In the genomic region with DNA sequence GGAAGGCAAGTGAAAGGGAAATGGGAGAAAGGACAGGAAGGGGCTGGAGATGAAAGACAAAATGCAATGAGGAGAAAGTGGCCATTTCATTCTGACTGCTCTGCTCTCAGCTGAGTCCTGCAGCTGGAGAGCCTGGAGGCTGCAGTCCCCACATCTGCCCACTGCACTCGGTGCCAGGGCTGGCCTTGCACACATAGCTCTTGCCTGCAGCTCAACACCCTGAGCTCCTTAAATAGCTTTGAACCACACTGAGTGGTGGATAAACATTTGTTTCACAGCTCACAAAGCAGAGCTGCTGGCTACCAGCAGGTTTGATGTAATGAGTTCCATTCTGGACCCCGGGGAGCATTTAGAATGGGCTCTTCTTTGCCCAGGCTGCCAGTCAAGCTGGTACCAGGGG, we compare ENCODE assay signal across 20 cellular contexts.
A peak's percentile ranks its signal among the peaks of the same experiment; 100 is the strongest.
DNase-seq lines count a peak whose midpoint lies in the region; ATAC-seq and TF ChIP-seq lines count a peak whose summit lies in the region.
"Had no signal": no experiment of that assay in that cellular context is flagged by ENCODE, and none has a peak within 500 bp of the region (broad histone marks: within the 10 kb centered on the region; RNA-seq: fewer than 3 reads in every experiment).

No MANE protein-coding gene starts in this region.

- DNase-seq in DMS 273 (lab: John Stamatoyannopoulos, UW; ENCODE audit: unreplicated experiment) (peak; percentile 44), DMS 273 treated with DMSO at 0.1 percent for 48 hours (lab: John Stamatoyannopoulos, UW) (no peak), NCI-H1092 treated with DMSO at 0.1 percent for 48 hours (lab: John Stamatoyannopoulos, UW) (peak; percentile 75), astrocyte of the hippocampus (ENCODE audit: low read depth, low spot score) (peak; percentile 55), myocyte (ENCODE audit: low read depth) (peak; percentile 74), RKO (ENCODE audit: low spot score) (no peak), glutamatergic neuron (no peak)
- DNase-seq: activated CD4-positive, alpha-beta memory T cell treated with anti-CD3 and anti-CD28 coated beads, Interleukin-2, amount 10 ng/mL, durations not matched to agents 7 days and 5 days; activated gamma-delta T cell; endodermal cell; HCEC 1CT; IMR-90; NCI-H1930; ovary; PC-3; stimulated activated CD4-positive, alpha-beta T cell treated with anti-CD3 and anti-CD28 coated beads, Interleukin-15, amount 100 ng/mL, for 24 hours; upper lobe of left lung had no signal

- TF ChIP-seq CTCF in glutamatergic neuron (IDR thresholded peaks at IDR 0.05; ENCODE audit: partially characterized antibody, unreplicated experiment), result no peak

- peaks cover 5% of the 10 kb centered on the region for H3K27me3 Mint-ChIP-seq in glutamatergic neuron (ENCODE audit: unreplicated experiment)
- H3K27me3 Mint-ChIP-seq: activated CD4-positive, alpha-beta memory T cell treated with anti-CD3 and anti-CD28 coated beads, Interleukin-2, amount 10 ng/mL, durations not matched to agents 7 days and 5 days had no signal

- H3K4me1 Mint-ChIP-seq in glutamatergic neuron (ENCODE audit: low read depth, unreplicated experiment), result peaks cover 30% of the 10 kb centered on the region

- ATAC-seq in GM21515 (IDR thresholded peaks at IDR 0.05; ENCODE audit: unreplicated experiment), result no peak
- ATAC-seq: gastroesophageal sphincter, PC-3 had no signal

- H3K27ac Mint-ChIP-seq in glutamatergic neuron (ENCODE audit: unreplicated experiment), result no peak overlapping the region
- H3K27ac Mint-ChIP-seq: activated CD4-positive, alpha-beta memory T cell treated with anti-CD3 and anti-CD28 coated beads, Interleukin-2, amount 10 ng/mL, durations not matched to agents 7 days and 5 days; endodermal cell; T-helper 2 cell treated with Interferon-gamma antibody and Interleukin-4, amounts not matched to agents 5 μg/mL and 100 μg/mL, for 36 hours had no signal

- H3K4me3 Mint-ChIP-seq in glutamatergic neuron (ENCODE audit: unreplicated experiment), result no peak overlapping the region
- H3K4me3 Mint-ChIP-seq: activated CD4-positive, alpha-beta memory T cell treated with anti-CD3 and anti-CD28 coated beads, Interleukin-2, amount 10 ng/mL, durations not matched to agents 7 days and 5 days; endodermal cell; T-helper 2 cell treated with Interferon-gamma antibody and Interleukin-4, amounts not matched to agents 5 μg/mL and 100 μg/mL, for 36 hours had no signal

- peaks cover 5% of the 10 kb centered on the region for H3K9me3 Mint-ChIP-seq in glutamatergic neuron (ENCODE audit: unreplicated experiment)
- H3K9me3 Mint-ChIP-seq: activated CD4-positive, alpha-beta memory T cell treated with anti-CD3 and anti-CD28 coated beads, Interleukin-2, amount 10 ng/mL, durations not matched to agents 7 days and 5 days; endodermal cell; T-helper 2 cell treated with Interferon-gamma antibody and Interleukin-4, amounts not matched to agents 5 μg/mL and 100 μg/mL, for 36 hours had no signal

- H3K36me3 Mint-ChIP-seq in glutamatergic neuron (ENCODE audit: unreplicated experiment), result no peaks in the 10 kb centered on the region

Comparison
In these comparisons a context has a peak if more than half of its experiments do, and no peak if none do; other contexts are left out.
1. DNase-seq: peak in DMS 273 (single experiment), NCI-H1092 treated with DMSO at 0.1 percent for 48 hours (single experiment), astrocyte of the hippocampus (single experiment) and myocyte (single experiment); none in DMS 273 treated with DMSO at 0.1 percent for 48 hours (single experiment), RKO (single experiment) and glutamatergic neuron (single experiment).